In the genomic region with DNA sequence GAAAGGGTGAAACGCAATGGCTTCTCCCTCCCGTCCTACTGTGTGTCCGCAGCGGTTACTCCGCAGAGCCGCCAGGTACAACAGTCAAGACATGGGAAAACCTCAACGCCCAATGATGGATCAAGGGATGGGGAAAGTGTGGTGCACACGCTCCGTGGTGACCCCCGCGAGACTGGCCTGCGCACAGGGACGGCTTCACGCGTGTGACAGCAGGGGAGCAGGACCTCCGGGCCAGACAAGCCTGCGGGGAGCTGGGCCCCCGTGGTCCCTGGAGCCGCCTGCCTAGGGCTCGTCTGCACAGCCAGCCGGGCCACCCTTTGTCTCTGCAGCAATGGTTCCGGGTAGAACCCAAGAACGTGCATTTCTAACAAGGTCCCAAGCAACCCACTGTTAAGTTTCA, we compare ENCODE assay signal across 2 cellular contexts.
TF ChIP-seq lines count a peak whose summit lies in the region.

No MANE protein-coding gene starts in this region.

TF ChIP-seq in HepG2, 621 proteins besides CTCF, POLR2A, EP300 and RAD21:
- TF ChIP-seq ZNF660 (CRISPR knock-in tag; IDR thresholded peaks at IDR 0.05; ENCODE audit: borderline replicate concordance, low read depth) (no peak), ARNTL (CRISPR knock-in tag; IDR thresholded peaks at IDR 0.05) (no peak), ZNF468 (CRISPR knock-in tag; IDR thresholded peaks at IDR 0.05) (no peak), ZNF230 (CRISPR knock-in tag; IDR thresholded peaks at IDR 0.05) (no peak)
- TF ChIP-seq, protein P1, sequence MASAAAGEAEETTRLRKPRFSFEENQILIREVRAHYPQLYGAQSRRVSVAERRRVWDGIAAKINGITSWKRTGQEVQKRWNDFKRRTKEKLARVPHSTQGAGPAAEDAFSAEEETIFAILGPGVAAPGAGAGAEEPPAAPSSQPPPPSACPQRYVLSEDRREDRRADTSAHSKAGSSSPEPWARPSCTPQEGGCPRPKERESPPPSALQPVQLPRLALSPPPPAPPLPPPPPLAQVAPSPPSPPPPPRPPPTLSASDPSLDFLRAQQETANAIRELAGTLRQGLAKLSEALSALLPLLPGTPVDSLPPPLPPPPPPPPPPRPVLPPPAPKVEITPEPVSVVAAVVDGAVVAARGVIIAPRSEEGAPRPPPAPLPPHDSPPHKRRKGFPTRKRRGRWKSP (CRISPR knock-in tag; IDR thresholded peaks at IDR 0.05): no peak
- TF ChIP-seq, protein P2, sequence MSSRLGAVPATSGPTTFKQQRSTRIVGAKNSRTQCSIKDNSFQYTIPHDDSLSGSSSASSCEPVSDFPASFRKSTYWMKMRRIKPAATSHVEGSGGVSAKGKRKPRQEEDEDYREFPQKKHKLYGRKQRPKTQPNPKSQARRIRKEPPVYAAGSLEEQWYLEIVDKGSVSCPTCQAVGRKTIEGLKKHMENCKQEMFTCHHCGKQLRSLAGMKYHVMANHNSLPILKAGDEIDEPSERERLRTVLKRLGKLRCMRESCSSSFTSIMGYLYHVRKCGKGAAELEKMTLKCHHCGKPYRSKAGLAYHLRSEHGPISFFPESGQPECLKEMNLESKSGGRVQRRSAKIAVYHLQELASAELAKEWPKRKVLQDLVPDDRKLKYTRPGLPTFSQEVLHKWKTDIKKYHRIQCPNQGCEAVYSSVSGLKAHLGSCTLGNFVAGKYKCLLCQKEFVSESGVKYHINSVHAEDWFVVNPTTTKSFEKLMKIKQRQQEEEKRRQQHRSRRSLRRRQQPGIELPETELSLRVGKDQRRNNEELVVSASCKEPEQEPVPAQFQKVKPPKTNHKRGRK (CRISPR knock-in tag; IDR thresholded peaks at IDR 0.05): no peak
- TF ChIP-seq, protein P3, sequence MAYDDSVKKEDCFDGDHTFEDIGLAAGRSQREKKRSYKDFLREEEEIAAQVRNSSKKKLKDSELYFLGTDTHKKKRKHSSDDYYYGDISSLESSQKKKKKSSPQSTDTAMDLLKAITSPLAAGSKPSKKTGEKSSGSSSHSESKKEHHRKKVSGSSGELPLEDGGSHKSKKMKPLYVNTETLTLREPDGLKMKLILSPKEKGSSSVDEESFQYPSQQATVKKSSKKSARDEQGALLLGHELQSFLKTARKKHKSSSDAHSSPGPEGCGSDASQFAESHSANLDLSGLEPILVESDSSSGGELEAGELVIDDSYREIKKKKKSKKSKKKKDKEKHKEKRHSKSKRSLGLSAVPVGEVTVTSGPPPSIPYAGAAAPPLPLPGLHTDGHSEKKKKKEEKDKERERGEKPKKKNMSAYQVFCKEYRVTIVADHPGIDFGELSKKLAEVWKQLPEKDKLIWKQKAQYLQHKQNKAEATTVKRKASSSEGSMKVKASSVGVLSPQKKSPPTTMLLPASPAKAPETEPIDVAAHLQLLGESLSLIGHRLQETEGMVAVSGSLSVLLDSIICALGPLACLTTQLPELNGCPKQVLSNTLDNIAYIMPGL (CRISPR knock-in tag; IDR thresholded peaks at IDR 0.05; ENCODE audit: borderline replicate concordance in 1 of 2, low read depth in 1 of 2): no peak
- TF ChIP-seq, protein P4, sequence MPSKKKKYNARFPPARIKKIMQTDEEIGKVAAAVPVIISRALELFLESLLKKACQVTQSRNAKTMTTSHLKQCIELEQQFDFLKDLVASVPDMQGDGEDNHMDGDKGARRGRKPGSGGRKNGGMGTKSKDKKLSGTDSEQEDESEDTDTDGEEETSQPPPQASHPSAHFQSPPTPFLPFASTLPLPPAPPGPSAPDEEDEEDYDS (CRISPR knock-in tag; IDR thresholded peaks at IDR 0.05): no peak
TF ChIP-seq in HepG2: peak in this region for 0.

TF ChIP-seq in K562, 482 proteins besides CTCF, POLR2A, EP300 and RAD21:
- TF ChIP-seq BACH1 (tag; IDR thresholded peaks at IDR 0.05): no peak
- TF ChIP-seq ZKSCAN1 (IDR thresholded peaks at IDR 0.05; ENCODE audit: low read depth, low read length): 0 out of 2 replicates have a peak, but pooled peaks have one; percentile 30
